Comparison of ENCODE assay signal across 8 cellular contexts in the genomic region with DNA sequence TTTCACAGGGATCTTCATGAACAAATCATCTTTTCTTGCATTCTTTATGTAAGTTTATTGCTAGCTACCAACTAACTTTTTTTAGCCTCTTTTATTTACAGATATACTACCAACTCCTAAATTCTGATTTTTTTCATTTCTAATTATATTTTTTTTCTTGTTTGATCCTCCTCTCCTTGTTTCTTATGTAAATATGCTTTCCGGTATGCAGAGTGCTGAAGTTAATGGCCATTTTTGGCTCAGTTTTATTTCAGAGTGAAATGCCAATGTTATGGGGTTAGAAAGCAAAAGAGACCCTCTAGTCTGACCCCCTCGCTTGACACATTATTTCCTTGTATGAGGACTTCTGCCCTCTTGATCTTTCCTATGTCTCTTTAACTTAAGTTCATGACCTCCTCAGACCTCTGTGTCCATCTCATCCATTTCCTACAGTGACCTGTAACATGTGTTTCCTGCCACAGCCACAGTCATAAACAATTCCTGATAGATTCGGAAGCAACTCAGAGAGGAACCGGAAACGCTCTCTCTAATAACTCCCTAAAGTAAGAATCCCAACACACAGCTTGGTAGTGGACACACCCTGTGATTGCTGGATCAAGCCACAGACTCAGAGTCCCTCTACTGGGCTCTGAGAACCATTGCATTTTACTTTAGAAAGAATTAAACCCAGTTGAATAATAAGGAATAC. TPM values are rescaled to one million over a fixed set of nuclear protein-coding genes. Genes with fewer than 3 reads are reported as not detected.
DNase-seq lines count a peak whose midpoint lies in the region; ATAC-seq, FAIRE-seq and TF ChIP-seq lines count a peak whose summit lies in the region.

No MANE protein-coding gene starts in this region.

- H3K36me3 ChIP-seq in K562 (ENCODE audit: control insufficient read depth, insufficient read depth, low read length), result no peaks in the 10 kb centered on the region
- H3K36me3 ChIP-seq in iPS DF 6.9 (ENCODE audit: control insufficient read depth, insufficient read depth, low read length), result no peaks in the 10 kb centered on the region

- no TSS peak for BruUV-seq in K562 (replicated peaks; lab: Mats Ljungman, UMichigan)

- no peak overlapping the region for H3K9ac ChIP-seq in K562 (ENCODE audit: insufficient read depth in 1 of 2, low read depth in 2 of 2, low read length in 2 of 2)

- DNase-seq in DMS 273 treated with DMSO at 0.1 percent for 48 hours (lab: John Stamatoyannopoulos, UW) (peak; percentile 51), MV-4-11 (lab: John Stamatoyannopoulos, UW) (peak; percentile 75), K562 (ENCODE audit: extremely low read depth in 1 of 4, low spot score in 3 of 4) (peak; percentile 31 to 56 (median 40)), iPS DF 6.9 (ENCODE audit: low read depth, low spot score) (peak; percentile 11), superior temporal gyrus (ENCODE audit: extremely low spot score) (peak; percentile 75)
- no peak for DNase-seq in stimulated activated CD4-positive, alpha-beta T cell treated with anti-CD3 and anti-CD28 coated beads, Interleukin-15, amount 100 ng/mL, for 24 hours

- no peaks in the 10 kb centered on the region for H3K79me2 ChIP-seq in K562 (ENCODE audit: control insufficient read depth, insufficient read depth, low read length)

- TF ChIP-seq RAD21 in K562 (CRISPR knock-in tag; conservative IDR thresholded peaks at IDR 0.05 in 1 of 2, IDR thresholded peaks at IDR 0.05 in 1 of 2), result peak; percentile 93 to 94

- H3K27ac ChIP-seq in K562 (ENCODE audit: extremely low read depth, low read depth, low read length) (no peak overlapping the region), iPS DF 6.9 (ENCODE audit: low read length) (no peak overlapping the region)

- intact Hi-C loops in K562 (cut with micrococcal nuclease), result loop anchor here (1.0 kb wide), 1 partner anchor 87 kb away; a partner anchor contains a TSS

- no peaks in the 10 kb centered on the region for H4K20me1 ChIP-seq in K562 (replicated peaks; ENCODE audit: control insufficient read depth, insufficient read depth, low read length)

- no peaks in the 10 kb centered on the region for H3K9me1 ChIP-seq in K562 (ENCODE audit: control insufficient read depth, insufficient read depth, low read length)

- peak; percentile 58 to 87 (median 59) for TF ChIP-seq CTCF in K562 (IDR thresholded peaks at IDR 0.05 in 2 of 3, conservative IDR thresholded peaks at IDR 0.05 in 1 of 3; ENCODE audit: insufficient read depth in 2 of 3, low read depth in 1 of 3, low read length in 3 of 3)

- no peak for TF ChIP-seq POLR2A in K562 (conservative IDR thresholded peaks at IDR 0.05)

- ATAC-seq in K562 (peak; percentile 96), HG03469 (IDR thresholded peaks at IDR 0.05; ENCODE audit: unreplicated experiment) (no peak), GM21447 (IDR thresholded peaks at IDR 0.05; ENCODE audit: unreplicated experiment) (no peak)

- H2AFZ ChIP-seq in K562 (ENCODE audit: low read depth, low read length), result no peak overlapping the region

- no peak overlapping the region for H3K4me3 ChIP-seq in K562
- H3K4me3 ChIP-seq in iPS DF 6.9 (ENCODE audit: low read length), result no peak overlapping the region

- no peak for TF ChIP-seq EP300 in K562 (IDR thresholded peaks at IDR 0.05; ENCODE audit: low read length)

- H3K9me3 ChIP-seq in K562 (replicated peaks; ENCODE audit: control insufficient read depth, insufficient read depth, low read depth, low read length) (no peaks in the 10 kb centered on the region), iPS DF 6.9 (ENCODE audit: control insufficient read depth, insufficient read depth, low read length) (no peaks in the 10 kb centered on the region)

- in situ Hi-C loops in K562 (cut with MboI), result no loop called here

- peaks cover 7 to 13% of the 10 kb centered on the region in 2 experiments; a peak in 4 of 5 replicates for H3K27me3 ChIP-seq in K562 (ENCODE audit: control insufficient read depth in 2 of 2, insufficient read depth in 2 of 2, low read length in 2 of 2)
- no peaks in the 10 kb centered on the region for H3K27me3 ChIP-seq in iPS DF 6.9 (ENCODE audit: control insufficient read depth, insufficient read depth, low read length)

- 7% methylated on average over 5 of the region's 5 CpGs for WGBS in K562 (ENCODE audit: insufficient coverage, low coverage, missing lambda C conversion rate)
- WGBS in iPS DF 6.9 (ENCODE audit: insufficient coverage, insufficient read length), result no CpG with 5 or more reads among the region's 5 CpGs

- no peak overlapping the region for H3K4me2 ChIP-seq in K562 (ENCODE audit: insufficient read depth, low read length)

- POLR2A ChIA-PET in K562 (lab: Yijun Ruan, JAX), result no interaction called here

- peak; percentile 83 for FAIRE-seq in K562 (lab: Jason Lieb, UNC)

- CTCF ChIA-PET in K562 (lab: Yijun Ruan, JAX; ENCODE audit: low intra/inter-chr PET ratio), result interaction anchor here (0.6 kb wide), 1 partner anchor 84 kb away, joined by 3 read pairs; no protein-coding TSS in a partner anchor

- H3K4me1 ChIP-seq in K562 (replicated peaks in 1 of 2; ENCODE audit: control insufficient read depth in 2 of 2, insufficient read depth in 2 of 2, low read length in 2 of 2) (no peaks in the 10 kb centered on the region; a peak in 1 of 5 replicates), iPS DF 6.9 (ENCODE audit: control insufficient read depth, insufficient read depth, low read length) (no peaks in the 10 kb centered on the region)

TF ChIP-seq in K562, 482 proteins besides CTCF, POLR2A, EP300 and RAD21 (continues in another document):
- no peak for TF ChIP-seq NR2C2 (CRISPR knock-in tag; IDR thresholded peaks at IDR 0.05)
- peak; percentile 89 for TF ChIP-seq NR2C2 (tag; IDR thresholded peaks at IDR 0.05)
- TF ChIP-seq, protein P1, sequence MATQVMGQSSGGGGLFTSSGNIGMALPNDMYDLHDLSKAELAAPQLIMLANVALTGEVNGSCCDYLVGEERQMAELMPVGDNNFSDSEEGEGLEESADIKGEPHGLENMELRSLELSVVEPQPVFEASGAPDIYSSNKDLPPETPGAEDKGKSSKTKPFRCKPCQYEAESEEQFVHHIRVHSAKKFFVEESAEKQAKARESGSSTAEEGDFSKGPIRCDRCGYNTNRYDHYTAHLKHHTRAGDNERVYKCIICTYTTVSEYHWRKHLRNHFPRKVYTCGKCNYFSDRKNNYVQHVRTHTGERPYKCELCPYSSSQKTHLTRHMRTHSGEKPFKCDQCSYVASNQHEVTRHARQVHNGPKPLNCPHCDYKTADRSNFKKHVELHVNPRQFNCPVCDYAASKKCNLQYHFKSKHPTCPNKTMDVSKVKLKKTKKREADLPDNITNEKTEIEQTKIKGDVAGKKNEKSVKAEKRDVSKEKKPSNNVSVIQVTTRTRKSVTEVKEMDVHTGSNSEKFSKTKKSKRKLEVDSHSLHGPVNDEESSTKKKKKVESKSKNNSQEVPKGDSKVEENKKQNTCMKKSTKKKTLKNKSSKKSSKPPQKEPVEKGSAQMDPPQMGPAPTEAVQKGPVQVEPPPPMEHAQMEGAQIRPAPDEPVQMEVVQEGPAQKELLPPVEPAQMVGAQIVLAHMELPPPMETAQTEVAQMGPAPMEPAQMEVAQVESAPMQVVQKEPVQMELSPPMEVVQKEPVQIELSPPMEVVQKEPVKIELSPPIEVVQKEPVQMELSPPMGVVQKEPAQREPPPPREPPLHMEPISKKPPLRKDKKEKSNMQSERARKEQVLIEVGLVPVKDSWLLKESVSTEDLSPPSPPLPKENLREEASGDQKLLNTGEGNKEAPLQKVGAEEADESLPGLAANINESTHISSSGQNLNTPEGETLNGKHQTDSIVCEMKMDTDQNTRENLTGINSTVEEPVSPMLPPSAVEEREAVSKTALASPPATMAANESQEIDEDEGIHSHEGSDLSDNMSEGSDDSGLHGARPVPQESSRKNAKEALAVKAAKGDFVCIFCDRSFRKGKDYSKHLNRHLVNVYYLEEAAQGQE (CRISPR knock-in tag; IDR thresholded peaks at IDR 0.05; ENCODE audit: low read depth), result peak; percentile 37; the same call in 1 of the 2 replicates
- TF ChIP-seq ZNF175 (CRISPR knock-in tag; IDR thresholded peaks at IDR 0.05; ENCODE audit: low read depth), result peak; percentile 75
- peak; percentile 96 for TF ChIP-seq ETV1 (tag; conservative IDR thresholded peaks at IDR 0.05; ENCODE audit: low read depth)
- peak; percentile 27; the same call in 1 of the 2 replicates for TF ChIP-seq NR2C1 (IDR thresholded peaks at IDR 0.05)
- TF ChIP-seq NR2C1 (tag; IDR thresholded peaks at IDR 0.05), result peak; percentile 66
- TF ChIP-seq, protein P2, sequence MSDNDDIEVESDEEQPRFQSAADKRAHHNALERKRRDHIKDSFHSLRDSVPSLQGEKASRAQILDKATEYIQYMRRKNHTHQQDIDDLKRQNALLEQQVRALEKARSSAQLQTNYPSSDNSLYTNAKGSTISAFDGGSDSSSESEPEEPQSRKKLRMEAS (CRISPR knock-in tag; IDR thresholded peaks at IDR 0.05), result no peak

RNA-seq across cellular contexts. Expression of a gene that starts 42.9 kb away (rescaled TPM):
- not detected in 2 replicates for total RNA-seq in K562 (2011; cell fraction: chromatin; rRNA removed; ENCODE audit: low replicate concordance)
- total RNA-seq in K562 (2011; cell fraction: nucleolus; rRNA removed), result under 0.01 TPM in 1 of 2 replicates, not detected in the other
- 0.07 TPM in 1 of 2 replicates, not detected in the other for total RNA-seq in K562 (2011; cell fraction: nucleoplasm; rRNA removed)
- total RNA-seq in K562 (2014; rRNA removed) (0.12 TPM in 1 of 2 replicates, not detected in the other), K562 (2014; rRNA removed; fragmentation: Illumina TruSeq; extraction: Trizol) (0.48 TPM in 1 of 2 replicates, not detected in the other), K562 (2015; rRNA removed; fragmentation: Illumina TruSeq; extraction: Trizol) (0.04 TPM in 1 of 2 replicates, not detected in the other), K562 (2021) (0.07 and 0.13 TPM in 2 replicates)
- polyA plus RNA-seq in K562 (2011; rRNA removed) (0.04 TPM in 1 of 2 replicates, not detected in the other), K562 (2014; fragmentation: Illumina TruSeq; extraction: Trizol) (0.03 and 0.10 TPM in 2 replicates), K562 (2014; fragmentation: Nextera tagmentation; extraction: Ambion mirVana) (under 1 TPM; 0.01 to 0.03 TPM), K562 (2014; rRNA removed) (0.12 TPM in 1 of 2 replicates, not detected in the other)
- 0.01 TPM in 2 replicates for polyA plus RNA-seq in K562 (2011; cell fraction: cytosol; rRNA removed)
- polyA plus RNA-seq in K562 (2011; cell fraction: nucleus; rRNA removed), result not detected in 2 replicates
- 0.07 and 0.10 TPM in 2 replicates for polyA plus RNA-seq in K562 (2012)
- polyA minus RNA-seq in K562 (2011; rRNA and poly(A)+ RNA removed), result not detected in 2 replicates
- not detected in 2 replicates for polyA minus RNA-seq in K562 (2011; cell fraction: cytosol; rRNA and poly(A)+ RNA removed)
- not detected in 2 replicates for polyA minus RNA-seq in K562 (2011; cell fraction: nucleus; rRNA and poly(A)+ RNA removed)
